ENCODE assay signal across 9 cellular contexts in genomic region chr14:96098309-96098998, GRCh38. TPM values are rescaled to one million over a fixed set of nuclear protein-coding genes. Genes with fewer than 3 reads are reported as not detected.
A peak's percentile ranks its signal among the peaks of the same experiment; 100 is the strongest.
DNase-seq lines count a peak whose midpoint lies in the region; ATAC-seq, FAIRE-seq and TF ChIP-seq lines count a peak whose summit lies in the region.
"Had no signal": no experiment of that assay in that cellular context is flagged by ENCODE, and none has a peak within 500 bp of the region (broad histone marks: within the 10 kb centered on the region; RNA-seq: fewer than 3 reads in every experiment).

No MANE protein-coding gene starts in this region.

- peak; percentile 67 to 72 (median 70) for ATAC-seq in pancreas
- no peak for ATAC-seq in CD4-positive, alpha-beta T cell (ENCODE audit: poor library complexity)

- H3K36me3 ChIP-seq in pancreas (no peaks in the 10 kb centered on the region), ovary (no peaks in the 10 kb centered on the region)

- no peaks in the 10 kb centered on the region for H3K9me3 Mint-ChIP-seq in CD4-positive, alpha-beta T cell
- H3K9me3 Mint-ChIP-seq: CD4-positive, CD25-positive, alpha-beta regulatory T cell had no signal

- WGBS in pancreas, 2 donors = 34 to 48% methylated on average over 6 of the region's 6 CpGs
- 28 to 36% (median 36%) methylated on average over 6 of the region's 6 CpGs for WGBS in ovary, 3 donors

- no peak overlapping the region for H3K27ac Mint-ChIP-seq in CD4-positive, alpha-beta T cell
- H3K27ac Mint-ChIP-seq: CD4-positive, CD25-positive, alpha-beta regulatory T cell had no signal

- H3K4me3 ChIP-seq in fibroblast of mammary gland (ENCODE audit: control insufficient read depth, low read depth, low read length) (no peak overlapping the region), pancreas (no peak overlapping the region), ovary (no peak overlapping the region)

- peak; percentile 29 for DNase-seq in activated CD4-positive, alpha-beta T cell treated with anti-CD3 and anti-CD28 coated beads for 48 hours
- no peak for DNase-seq in activated CD4-positive, alpha-beta T cell treated with anti-CD3 and anti-CD28 coated beads for 4 hours
- DNase-seq in NAMALWA (ENCODE audit: low spot score) (peak; percentile 53), SK-N-DZ (ENCODE audit: low spot score) (peak; percentile 71), fibroblast of mammary gland (ENCODE audit: low read depth) (peak; percentile 74), pancreas (peak in 3 of 6 donors; percentile 45 to 63 (median 59)), ovary (no peak)
- DNase-seq in CD4-positive, alpha-beta T cell = no peak

- no peak for TF ChIP-seq EP300 in ovary (IDR thresholded peaks at IDR 0.05)

- no peak for FAIRE-seq in pancreas (lab: Jason Lieb, UNC)

- no peak overlapping the region for H3K27ac ChIP-seq in pancreas
- no peak overlapping the region for H3K27ac ChIP-seq in CD4-positive, alpha-beta T cell (ENCODE audit: low read depth, low read length)
- no peak overlapping the region for H3K27ac ChIP-seq in ovary

- H3K4me1 Mint-ChIP-seq in CD4-positive, alpha-beta T cell (ENCODE audit: low read depth) = peaks cover 7% of the 10 kb centered on the region
- H3K4me1 Mint-ChIP-seq: CD4-positive, CD25-positive, alpha-beta regulatory T cell had no signal

- POLR2A ChIA-PET in CD4-positive, alpha-beta T cell (lab: Charles Lee) = no interaction called here

- CTCF ChIA-PET in CD4-positive, alpha-beta T cell (lab: Charles Lee) = interaction anchor here (1.2 kb wide), 1 partner anchor 177 kb away, joined by 4 read pairs; no protein-coding TSS in a partner anchor

- H3K4me3 Mint-ChIP-seq in CD4-positive, alpha-beta T cell = no peak overlapping the region
- H3K4me3 Mint-ChIP-seq: CD4-positive, CD25-positive, alpha-beta regulatory T cell had no signal

- TF ChIP-seq POLR2A in ovary (IDR thresholded peaks at IDR 0.05) = no peak

- H3K27me3 ChIP-seq in pancreas = no peaks in the 10 kb centered on the region
- no peaks in the 10 kb centered on the region for H3K27me3 ChIP-seq in CD4-positive, alpha-beta T cell (ENCODE audit: control insufficient read depth, insufficient read depth, low read length)
- H3K27me3 ChIP-seq in ovary = no peaks in the 10 kb centered on the region

- peak; percentile 96 for TF ChIP-seq CTCF in fibroblast of mammary gland (conservative IDR thresholded peaks at IDR 0.05; ENCODE audit: control insufficient read depth, insufficient read depth, low read depth, low read length)
- TF ChIP-seq CTCF in pancreas (IDR thresholded peaks at IDR 0.05) = peak; percentile 19 to 43 (median 27)
- TF ChIP-seq CTCF in CD4-positive, alpha-beta T cell (IDR thresholded peaks at IDR 0.05) = no peak
- TF ChIP-seq CTCF in ovary (IDR thresholded peaks at IDR 0.05) = no peak

- H3K27me3 Mint-ChIP-seq in CD4-positive, alpha-beta T cell = peaks cover 6% of the 10 kb centered on the region

- H3K9me3 ChIP-seq in pancreas = no peaks in the 10 kb centered on the region
- H3K9me3 ChIP-seq in CD4-positive, alpha-beta T cell (ENCODE audit: control insufficient read depth, low read length) = no peaks in the 10 kb centered on the region
- no peaks in the 10 kb centered on the region for H3K9me3 ChIP-seq in ovary

- H3K36me3 Mint-ChIP-seq in CD4-positive, alpha-beta T cell (ENCODE audit: low read depth) = no peaks in the 10 kb centered on the region
- H3K36me3 Mint-ChIP-seq: CD4-positive, CD25-positive, alpha-beta regulatory T cell had no signal

- intact Hi-C loops in pancreas (cut with DNase I) (loop anchor here in 2 of 3 donors (10.0 kb wide), 3 partner anchors 94 to 326 kb away; no protein-coding TSS in a partner anchor), ovary (cut with DNase I) (loop anchor here in 2 of 4 donors (5.0 to 10.0 kb wide), 3 partner anchors 176 to 336 kb away; no protein-coding TSS in a partner anchor)
- intact Hi-C loops in CD4-positive, alpha-beta T cell (cut with DNase I, micrococcal nuclease) = loop anchor here in 1 of 2 experiments (2.0 kb wide), 1 partner anchor 100 kb away; no protein-coding TSS in a partner anchor

- H3K4me1 ChIP-seq in pancreas = no peaks in the 10 kb centered on the region
- no peaks in the 10 kb centered on the region for H3K4me1 ChIP-seq in ovary (ENCODE audit: insufficient read depth)

RNA-seq across cellular contexts. Expression of gene C14orf132, which starts 59.3 kb away (rescaled TPM):
- polyA plus RNA-seq in SK-N-DZ (2014; cell fraction: cytosol; rRNA removed) = 52.2 and 57.9 TPM in 2 replicates
- 42.6 and 46.1 TPM in 2 replicates for polyA plus RNA-seq in SK-N-DZ (2014; cell fraction: nucleus; rRNA removed)
- total RNA-seq in pancreas = 1 to 10 TPM; 1.5 to 6.7 (median 3.4) TPM
- 10 to 100 TPM in 1 of 2 donors, 1 to 10 TPM in 1; 3.5 to 11.7 TPM for polyA plus RNA-seq in pancreas
- total RNA-seq in CD4-positive, alpha-beta T cell = 1 to 10 TPM; 2.0 to 2.4 TPM
- total RNA-seq in ovary = 10 to 100 TPM in 1 of 7 donors, 1 to 10 TPM in 6; 3.9 to 17.5 (median 7.7) TPM
- polyA plus RNA-seq in ovary = 10 to 100 TPM in 1 of 2 donors, 1 to 10 TPM in 1; 6.0 to 20.3 TPM

Comparison
In these comparisons a context has a peak if more than half of its experiments do, and no peak if none do; other contexts are left out.
1. DNase-seq: peak in activated CD4-positive, alpha-beta T cell treated with anti-CD3 and anti-CD28 coated beads for 48 hours (single experiment), NAMALWA (single experiment), SK-N-DZ (single experiment) and fibroblast of mammary gland (single experiment); none in activated CD4-positive, alpha-beta T cell treated with anti-CD3 and anti-CD28 coated beads for 4 hours (0 of 2), CD4-positive, alpha-beta T cell (0 of 10) and ovary (0 of 5).
2. CTCF ChIP-seq: peak in fibroblast of mammary gland (single experiment) and pancreas (4 of 4); none in CD4-positive, alpha-beta T cell (single experiment) and ovary (0 of 3).